In genomic region chr22:23782649-23783048, GRCh38 we compare ENCODE assay signal across 26 cellular contexts. TPM values are rescaled to one million over a fixed set of nuclear protein-coding genes. Genes with fewer than 3 reads are reported as not detected.
"Had no signal": no experiment of that assay in that cellular context is flagged by ENCODE, and none has a peak within 500 bp of the region (broad histone marks: within the 10 kb centered on the region; RNA-seq: fewer than 3 reads in every experiment).

No MANE protein-coding gene starts in this region.

- H3K4me3 Mint-ChIP-seq: naive thymus-derived CD8-positive, alpha-beta T cell had no signal

- DNase-seq: cortex of kidney; dorsolateral prefrontal cortex; effector CD8-positive, alpha-beta T cell; heart left ventricle; hypothalamus; kidney glomerular epithelial cell; mammary epithelial cell; ovary; small intestine; stimulated activated CD4-positive, alpha-beta T cell treated with anti-CD3 and anti-CD28 coated beads, Interleukin-12 subunit alpha, Interleukin-12 subunit beta, amount 100 ng/mL, for 4 hours; stimulated activated naive CD4-positive, alpha-beta T cell treated with Interleukin-2 at 50 U/mL for 16 hours; thyroid gland; upper lobe of left lung had no signal

- ATAC-seq: esophagus mucosa; heart left ventricle; mucosa of descending colon; naive thymus-derived CD8-positive, alpha-beta T cell had no signal

- H3K4me3 ChIP-seq: dorsolateral prefrontal cortex, heart left ventricle, mucosa of descending colon, ovary, right atrium auricular region, suprapubic skin, thyroid gland, upper lobe of left lung, vagina had no signal

- H3K9me3 Mint-ChIP-seq: naive thymus-derived CD8-positive, alpha-beta T cell had no signal

- H3K36me3 ChIP-seq: ovary, right atrium auricular region, suprapubic skin, thyroid gland, upper lobe of left lung, vagina had no signal

- H3K27me3 Mint-ChIP-seq: naive thymus-derived CD8-positive, alpha-beta T cell had no signal

- H3K36me3 Mint-ChIP-seq: naive thymus-derived CD8-positive, alpha-beta T cell had no signal

- H3K27me3 ChIP-seq: dorsolateral prefrontal cortex, heart left ventricle, ovary, right atrium auricular region, suprapubic skin, thyroid gland, upper lobe of left lung, vagina had no signal

- H3K27ac ChIP-seq: heart left ventricle, ovary, right atrium auricular region, suprapubic skin, thyroid gland, upper lobe of left lung, vagina had no signal

- H3K9me3 ChIP-seq: heart left ventricle, mucosa of descending colon, ovary, right atrium auricular region, suprapubic skin, thyroid gland, upper lobe of left lung, vagina had no signal

- FAIRE-seq: frontal cortex, islet of Langerhans, small intestine had no signal

RNA-seq across cellular contexts. Expression of gene CHCHD10, which starts 14.9 kb away (rescaled TPM):
- polyA plus RNA-seq: neural cell had no signal

RNA-seq across cellular contexts. Expression of gene C22orf15, which starts 19.9 kb away (rescaled TPM):
- total RNA-seq: esophagus mucosa, frontal cortex, heart left ventricle, lower leg skin, mammary epithelial cell, posterior vena cava, right atrium auricular region, suprapubic skin, thyroid gland, vagina had no signal
- polyA plus RNA-seq: heart left ventricle, mammary epithelial cell, neural cell had no signal

RNA-seq across cellular contexts. Expression of gene VPREB3, which starts 28.4 kb away (rescaled TPM):
- total RNA-seq: fibroblast of lung, frontal cortex, glomerular endothelial cell, lower leg skin, mammary epithelial cell, right atrium auricular region, suprapubic skin, thyroid gland, vagina had no signal
- polyA plus RNA-seq: fibroblast of lung, mammary epithelial cell, neural cell, ovary had no signal
